Comparison of ENCODE assay signal across 1 cellular context in the genomic region with DNA sequence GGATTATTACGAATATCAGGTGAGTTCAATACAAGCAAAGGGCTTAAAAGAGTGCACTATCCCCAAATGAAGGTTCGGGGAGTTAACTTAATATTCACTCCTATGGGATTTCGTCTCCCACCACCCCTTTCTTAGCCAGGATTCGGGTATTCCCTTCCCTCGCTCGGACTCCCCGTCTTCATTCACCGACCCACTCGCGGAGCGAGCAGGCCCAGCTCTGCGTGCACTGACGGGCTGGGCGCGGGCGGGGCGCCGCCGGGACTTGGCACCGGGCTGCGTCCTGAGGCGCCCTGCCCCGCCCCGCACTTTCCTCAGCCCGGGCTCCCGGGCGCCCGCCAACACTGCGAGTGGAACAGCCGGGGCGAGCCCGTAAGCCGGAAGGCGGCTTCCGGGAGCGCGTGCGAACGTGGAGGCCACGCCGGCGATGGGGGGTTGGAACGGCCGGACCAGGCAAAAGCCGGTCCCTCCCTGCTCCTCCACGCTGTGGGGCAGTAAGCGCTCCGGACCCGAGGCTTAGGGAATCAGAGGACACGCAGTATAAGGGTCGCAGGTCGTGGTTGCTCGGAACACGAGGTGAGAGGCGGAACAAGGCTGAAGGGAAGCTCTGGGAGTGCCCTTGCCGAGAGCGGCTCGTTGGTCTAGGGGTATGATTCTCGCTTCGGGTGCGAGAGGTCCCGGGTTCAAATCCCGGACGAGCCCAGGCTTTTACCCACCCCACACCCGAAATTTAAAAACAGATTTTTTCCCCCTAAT.
TF ChIP-seq lines count a peak whose summit lies in the region.

No MANE protein-coding gene starts in this region.

TF ChIP-seq in K562, 482 proteins besides CTCF, POLR2A, EP300 and RAD21 (continued from another document and continues in another):
- no peak for TF ChIP-seq POLR2AphosphoS2 (IDR thresholded peaks at IDR 0.05; ENCODE audit: low read length)
- peak; percentile 46 to 74; a peak in 2 of 4 replicates for TF ChIP-seq SRF (CRISPR knock-in tag; IDR thresholded peaks at IDR 0.05)
- peak; percentile 67; the same call in 1 of the 2 replicates for TF ChIP-seq ZNF282 (CRISPR knock-in tag; IDR thresholded peaks at IDR 0.05)
- TF ChIP-seq ZNF133 (CRISPR knock-in tag; IDR thresholded peaks at IDR 0.05): peak; percentile 85; the same call in 1 of the 2 replicates
- TF ChIP-seq, protein P1, sequence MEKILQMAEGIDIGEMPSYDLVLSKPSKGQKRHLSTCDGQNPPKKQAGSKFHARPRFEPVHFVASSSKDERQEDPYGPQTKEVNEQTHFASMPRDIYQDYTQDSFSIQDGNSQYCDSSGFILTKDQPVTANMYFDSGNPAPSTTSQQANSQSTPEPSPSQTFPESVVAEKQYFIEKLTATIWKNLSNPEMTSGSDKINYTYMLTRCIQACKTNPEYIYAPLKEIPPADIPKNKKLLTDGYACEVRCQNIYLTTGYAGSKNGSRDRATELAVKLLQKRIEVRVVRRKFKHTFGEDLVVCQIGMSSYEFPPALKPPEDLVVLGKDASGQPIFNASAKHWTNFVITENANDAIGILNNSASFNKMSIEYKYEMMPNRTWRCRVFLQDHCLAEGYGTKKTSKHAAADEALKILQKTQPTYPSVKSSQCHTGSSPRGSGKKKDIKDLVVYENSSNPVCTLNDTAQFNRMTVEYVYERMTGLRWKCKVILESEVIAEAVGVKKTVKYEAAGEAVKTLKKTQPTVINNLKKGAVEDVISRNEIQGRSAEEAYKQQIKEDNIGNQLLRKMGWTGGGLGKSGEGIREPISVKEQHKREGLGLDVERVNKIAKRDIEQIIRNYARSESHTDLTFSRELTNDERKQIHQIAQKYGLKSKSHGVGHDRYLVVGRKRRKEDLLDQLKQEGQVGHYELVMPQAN (IDR thresholded peaks at IDR 0.05; ENCODE audit: borderline replicate concordance): peak; percentile 94
- TF ChIP-seq CXXC5 (CRISPR knock-in tag; IDR thresholded peaks at IDR 0.05): peak; percentile 96
- 0 out of 2 replicates have a peak, but pooled peaks have one; percentile 32 for TF ChIP-seq ZNF239 (CRISPR knock-in tag; IDR thresholded peaks at IDR 0.05)
- TF ChIP-seq CBFA2T3 (IDR thresholded peaks at IDR 0.05): no peak
- peak; percentile 89; the same call in 1 of the 2 replicates for TF ChIP-seq HDAC6 (IDR thresholded peaks at IDR 0.05; ENCODE audit: low read depth, low read length)
- peak; percentile 87 for TF ChIP-seq ZNF740 (CRISPR knock-in tag; IDR thresholded peaks at IDR 0.05)
- TF ChIP-seq ZNF740 (tag; IDR thresholded peaks at IDR 0.05): peak in 1 of 2 experiments; percentile 46; a peak in 1 of 4 replicates
- TF ChIP-seq, protein P2, sequence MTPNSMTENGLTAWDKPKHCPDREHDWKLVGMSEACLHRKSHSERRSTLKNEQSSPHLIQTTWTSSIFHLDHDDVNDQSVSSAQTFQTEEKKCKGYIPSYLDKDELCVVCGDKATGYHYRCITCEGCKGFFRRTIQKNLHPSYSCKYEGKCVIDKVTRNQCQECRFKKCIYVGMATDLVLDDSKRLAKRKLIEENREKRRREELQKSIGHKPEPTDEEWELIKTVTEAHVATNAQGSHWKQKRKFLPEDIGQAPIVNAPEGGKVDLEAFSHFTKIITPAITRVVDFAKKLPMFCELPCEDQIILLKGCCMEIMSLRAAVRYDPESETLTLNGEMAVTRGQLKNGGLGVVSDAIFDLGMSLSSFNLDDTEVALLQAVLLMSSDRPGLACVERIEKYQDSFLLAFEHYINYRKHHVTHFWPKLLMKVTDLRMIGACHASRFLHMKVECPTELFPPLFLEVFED (CRISPR knock-in tag; conservative IDR thresholded peaks at IDR 0.05): peak; percentile 97
- TF ChIP-seq ZNF75A (CRISPR knock-in tag; IDR thresholded peaks at IDR 0.05): peak; percentile 64; the same call in 1 of the 2 replicates
- TF ChIP-seq ZSCAN32 (CRISPR knock-in tag; IDR thresholded peaks at IDR 0.05): peak; percentile 83
- TF ChIP-seq RCOR1 (IDR thresholded peaks at IDR 0.05; ENCODE audit: borderline replicate concordance in 1 of 2, low read depth in 2 of 2, low read length in 2 of 2): peak in 1 of 2 experiments; percentile 62; a peak in 3 of 4 replicates
- no peak for TF ChIP-seq DLX4 (CRISPR knock-in tag; IDR thresholded peaks at IDR 0.05)
- TF ChIP-seq XRCC3 (IDR thresholded peaks at IDR 0.05): no peak
- peak; percentile 96 for TF ChIP-seq SP1 (CRISPR knock-in tag; IDR thresholded peaks at IDR 0.05)
- no peak for TF ChIP-seq KAT8 (IDR thresholded peaks at IDR 0.05; ENCODE audit: low read depth)
- TF ChIP-seq NBN (IDR thresholded peaks at IDR 0.05; ENCODE audit: low read depth): peak; percentile 93
- peak; percentile 84; the same call in 1 of the 2 replicates for TF ChIP-seq ZFPM2 (CRISPR knock-in tag; IDR thresholded peaks at IDR 0.05)
- 0 out of 2 replicates have a peak, but pooled peaks have one; percentile 14 for TF ChIP-seq DPF2 (IDR thresholded peaks at IDR 0.05)
- no peak for TF ChIP-seq CCAR2 (IDR thresholded peaks at IDR 0.05; ENCODE audit: low read depth, low read length)
- TF ChIP-seq, protein P3, sequence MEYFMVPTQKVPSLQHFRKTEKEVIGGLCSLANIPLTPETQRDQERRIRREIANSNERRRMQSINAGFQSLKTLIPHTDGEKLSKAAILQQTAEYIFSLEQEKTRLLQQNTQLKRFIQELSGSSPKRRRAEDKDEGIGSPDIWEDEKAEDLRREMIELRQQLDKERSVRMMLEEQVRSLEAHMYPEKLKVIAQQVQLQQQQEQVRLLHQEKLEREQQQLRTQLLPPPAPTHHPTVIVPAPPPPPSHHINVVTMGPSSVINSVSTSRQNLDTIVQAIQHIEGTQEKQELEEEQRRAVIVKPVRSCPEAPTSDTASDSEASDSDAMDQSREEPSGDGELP (CRISPR knock-in tag; IDR thresholded peaks at IDR 0.05; ENCODE audit: borderline replicate concordance): peak; percentile 75; the same call in 1 of the 2 replicates
- peak; percentile 85; the same call in 1 of the 2 replicates for TF ChIP-seq GTF2E2 (tag; IDR thresholded peaks at IDR 0.05)
- 0 out of 2 replicates have a peak, but pooled peaks have one; percentile 85 for TF ChIP-seq CHAMP1 (IDR thresholded peaks at IDR 0.05)
- no peak; the same call in 1 of the 2 replicates for TF ChIP-seq JUN (IDR thresholded peaks at IDR 0.05; ENCODE audit: borderline replicate concordance, low read depth, low read length)
- TF ChIP-seq JUN (CRISPR knock-in tag; IDR thresholded peaks at IDR 0.05; ENCODE audit: borderline replicate concordance): peak; percentile 96
- no peak for TF ChIP-seq MBD1 (CRISPR knock-in tag; IDR thresholded peaks at IDR 0.05)
- peak; percentile 86 for TF ChIP-seq HNRNPLL (IDR thresholded peaks at IDR 0.05; ENCODE audit: low read depth, low read length, poor library complexity, severe bottlenecking)
- TF ChIP-seq CREBBP (IDR thresholded peaks at IDR 0.05; ENCODE audit: low read depth, low read length): no peak
- no peak for TF ChIP-seq ATF1 (CRISPR knock-in tag; IDR thresholded peaks at IDR 0.05)
- TF ChIP-seq ATF1 (tag; IDR thresholded peaks at IDR 0.05): peak; percentile 83
- TF ChIP-seq TBP (optimal IDR thresholded peaks at IDR 0.05; ENCODE audit: low read depth, low read length): peak; percentile 99
- TF ChIP-seq KDM5B (IDR thresholded peaks at IDR 0.05; ENCODE audit: insufficient replicate concordance, low read depth, low read length): peak; percentile 59
- 0 out of 2 replicates have a peak, but pooled peaks have one; percentile 53 for TF ChIP-seq ZFP1 (CRISPR knock-in tag; IDR thresholded peaks at IDR 0.05)
- no peak for TF ChIP-seq PREB (CRISPR knock-in tag; IDR thresholded peaks at IDR 0.05)
- TF ChIP-seq ZNF609 (CRISPR knock-in tag; IDR thresholded peaks at IDR 0.05; ENCODE audit: borderline replicate concordance): peak; percentile 98
- 0 out of 2 replicates have a peak, but pooled peaks have one; percentile 15 for TF ChIP-seq RFX7 (CRISPR knock-in tag; IDR thresholded peaks at IDR 0.05)
- TF ChIP-seq ZNF384 (IDR thresholded peaks at IDR 0.05; ENCODE audit: low read depth, low read length): no peak; the same call in 1 of the 2 replicates
- TF ChIP-seq FOXA3 (CRISPR knock-in tag; conservative IDR thresholded peaks at IDR 0.05 in 1 of 2, IDR thresholded peaks at IDR 0.05 in 1 of 2): peak; percentile 43 to 91; a peak in 2 of 4 replicates
- TF ChIP-seq CGGBP1 (CRISPR knock-in tag; IDR thresholded peaks at IDR 0.05): no peak
- peak; percentile 57; the same call in 1 of the 2 replicates for TF ChIP-seq CEBPG (CRISPR knock-in tag; IDR thresholded peaks at IDR 0.05)
- no peak for TF ChIP-seq CEBPG (tag; conservative IDR thresholded peaks at IDR 0.05 in 1 of 2, IDR thresholded peaks at IDR 0.05 in 1 of 2)
- TF ChIP-seq MTA3 (IDR thresholded peaks at IDR 0.05; ENCODE audit: borderline replicate concordance): peak; percentile 94
